In genomic region chr9:134384811-134385479, GRCh38 we compare ENCODE assay signal across 2 cellular contexts.
TF ChIP-seq lines count a peak whose summit lies in the region.

No MANE protein-coding gene starts in this region.

TF ChIP-seq in SK-N-SH treated with all-trans-retinoic acid at 6 μM for 48 hours, 23 proteins besides CTCF, POLR2A, EP300 and RAD21 (continued from another document):
- no peak for TF ChIP-seq POU6F1 (CRISPR knock-in tag; IDR thresholded peaks at IDR 0.05; ENCODE audit: borderline replicate concordance, low read depth)
- TF ChIP-seq ZFP30 (CRISPR knock-in tag; IDR thresholded peaks at IDR 0.05), result no peak
- no peak for TF ChIP-seq ZNF8 (CRISPR knock-in tag; IDR thresholded peaks at IDR 0.05)
- TF ChIP-seq ARNTL (CRISPR knock-in tag; IDR thresholded peaks at IDR 0.05; ENCODE audit: borderline replicate concordance, low read depth), result no peak
- TF ChIP-seq CSRNP3 (CRISPR knock-in tag; IDR thresholded peaks at IDR 0.05), result no peak

TF ChIP-seq in SK-N-SH, 30 proteins besides CTCF, POLR2A, EP300 and RAD21 (continued from another document):
- no peak for TF ChIP-seq YY1 (IDR thresholded peaks at IDR 0.05; ENCODE audit: low read depth)
- no peak for TF ChIP-seq TAF1 (IDR thresholded peaks at IDR 0.05; ENCODE audit: borderline replicate concordance, low read depth, low read length)
TF ChIP-seq in SK-N-SH: peak in this region for 0.
